ENCODE assay signal across 18 cellular contexts in the genomic region with DNA sequence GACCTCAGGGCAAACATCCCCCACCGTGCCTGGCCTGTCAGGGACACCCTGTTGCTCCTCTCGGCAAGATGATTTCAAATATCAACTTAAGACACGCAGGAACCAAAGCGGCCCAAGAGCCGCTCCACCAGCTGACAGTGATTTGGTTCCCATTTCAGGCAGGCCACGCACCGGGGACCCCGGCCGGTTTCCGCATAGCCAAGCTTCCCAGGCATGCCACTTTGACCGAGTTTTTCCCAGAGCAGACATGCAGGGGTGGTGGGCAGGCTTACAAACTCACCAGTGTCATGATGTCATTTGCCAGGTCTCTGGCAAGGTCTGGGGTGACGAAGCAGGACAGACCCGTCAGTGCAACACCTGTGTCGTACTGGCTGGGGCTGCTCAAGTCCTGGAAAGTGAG. TPM values are rescaled to one million over a fixed set of nuclear protein-coding genes. Genes with fewer than 3 reads are reported as not detected.
DNase-seq lines count a peak whose midpoint lies in the region; ATAC-seq and TF ChIP-seq lines count a peak whose summit lies in the region.
"Had no signal": no experiment of that assay in that cellular context is flagged by ENCODE, and none has a peak within 500 bp of the region (broad histone marks: within the 10 kb centered on the region; RNA-seq: fewer than 3 reads in every experiment).

No MANE protein-coding gene starts in this region.

- DNase-seq in Right ventricle myocardium inferior (ENCODE audit: missing footprints) (peak; percentile 35), heart left ventricle (no peak), WTC11 (ENCODE audit: low spot score) (no peak), mesenchymal stem cell (no peak), uterus (no peak), OCI-M1 (lab: John Stamatoyannopoulos, UW) (no peak), MV-4-11 (lab: John Stamatoyannopoulos, UW) (no peak)
- DNase-seq in stimulated activated effector memory CD8-positive, alpha-beta T cell treated with anti-CD3 and anti-CD28 coated beads, Interleukin-12 subunit alpha, Interleukin-12 subunit beta, amount 100 ng/mL, for 72 hours (ENCODE audit: low spot score in 2 of 2): no peak
- DNase-seq: 8988T; AML-193; Caco-2; CD8-positive, alpha-beta memory T cell; DND-41; GDM1; GOT3; H9 had no signal

- no peaks in the 10 kb centered on the region for H3K4me1 Mint-ChIP-seq in WTC11
- H3K4me1 Mint-ChIP-seq in stimulated activated effector memory CD8-positive, alpha-beta T cell treated with anti-CD3 and anti-CD28 coated beads, Interleukin-12 subunit alpha, Interleukin-12 subunit beta, amount 100 ng/mL, for 72 hours: no peaks in the 10 kb centered on the region
- H3K4me1 Mint-ChIP-seq: H9 had no signal

- WGBS in heart left ventricle, 4 donors: 89 to 96% (median 95%) methylated on average over 12 to 14 of the region's 14 CpGs
- 97% methylated on average over 14 of the region's 14 CpGs for WGBS in mesenchymal stem cell

- H2AFZ ChIP-seq in mesenchymal stem cell (ENCODE audit: low read depth, low read length): no peak overlapping the region

- no peak for TF ChIP-seq POLR2A in heart left ventricle (IDR thresholded peaks at IDR 0.05)
- TF ChIP-seq POLR2A in uterus (IDR thresholded peaks at IDR 0.05): no peak

- TF ChIP-seq CTCF in heart left ventricle (IDR thresholded peaks at IDR 0.05) (no peak), WTC11 (IDR thresholded peaks at IDR 0.05) (no peak), uterus (IDR thresholded peaks at IDR 0.05) (no peak)

- H2BK15ac ChIP-seq in mesenchymal stem cell (ENCODE audit: low read depth, poor library complexity, severe bottlenecking): no peak overlapping the region

- H3K4me2 ChIP-seq in mesenchymal stem cell (ENCODE audit: low read length, poor library complexity, severe bottlenecking): no peak overlapping the region
- H3K4me2 ChIP-seq: BLaER1 had no signal

- H3K4me3 ChIP-seq in heart left ventricle (no peak overlapping the region), mesenchymal stem cell (ENCODE audit: insufficient read depth in 1 of 2, low read depth in 1 of 2, low read length in 2 of 2) (no peak overlapping the region), uterus (no peak overlapping the region)
- H3K4me3 ChIP-seq: BLaER1 had no signal

- H3K4me3 Mint-ChIP-seq in WTC11: no peak overlapping the region
- no peak overlapping the region for H3K4me3 Mint-ChIP-seq in stimulated activated effector memory CD8-positive, alpha-beta T cell treated with anti-CD3 and anti-CD28 coated beads, Interleukin-12 subunit alpha, Interleukin-12 subunit beta, amount 100 ng/mL, for 72 hours
- H3K4me3 Mint-ChIP-seq: CD8-positive, alpha-beta memory T cell; H9 had no signal

- H2BK12ac ChIP-seq in mesenchymal stem cell (ENCODE audit: low read length in 2 of 2): no peak overlapping the region

- H4K91ac ChIP-seq in mesenchymal stem cell (ENCODE audit: low read length): no peak overlapping the region

- H3K4me1 ChIP-seq in heart left ventricle (peaks cover 0 to 28% (median 14%) of the 10 kb centered on the region in 12 donors), mesenchymal stem cell (ENCODE audit: control insufficient read depth, insufficient read depth, low read depth, low read length) (peaks cover 27% of the 10 kb centered on the region), uterus (no peaks in the 10 kb centered on the region)
- H3K4me1 ChIP-seq: Caco-2 had no signal

- POLR2A ChIA-PET in WTC11 (lab: Charles Lee): no interaction called here

- no peak for ATAC-seq in Right ventricle myocardium inferior
- no peak for ATAC-seq in heart left ventricle
- ATAC-seq in WTC11: no peak
- ATAC-seq in stimulated activated effector memory CD8-positive, alpha-beta T cell treated with anti-CD3 and anti-CD28 coated beads, Interleukin-12 subunit alpha, Interleukin-12 subunit beta, amount 100 ng/mL, for 72 hours: no peak

- H3K27me3 Mint-ChIP-seq in WTC11 (ENCODE audit: low read depth): no peaks in the 10 kb centered on the region
- H3K27me3 Mint-ChIP-seq: CD8-positive, alpha-beta memory T cell had no signal

- no peak overlapping the region for H4K8ac ChIP-seq in mesenchymal stem cell (ENCODE audit: low read length)

- no peak overlapping the region for H2AK5ac ChIP-seq in mesenchymal stem cell (ENCODE audit: low read length, severe bottlenecking)

- CTCF ChIA-PET in WTC11 (lab: Charles Lee): no interaction called here

- H3K27me3 ChIP-seq in heart left ventricle (no peaks in the 10 kb centered on the region), mesenchymal stem cell (ENCODE audit: control insufficient read depth in 1 of 2, insufficient read depth in 1 of 2, low read length in 2 of 2) (no peaks in the 10 kb centered on the region), uterus (no peaks in the 10 kb centered on the region)
- H3K27me3 ChIP-seq: BLaER1 had no signal

- peak overlapping the region; percentile 45; the same call in 1 of the 2 replicates for H3K27ac Mint-ChIP-seq in WTC11
- peak overlapping the region; percentile 63 for H3K27ac Mint-ChIP-seq in stimulated activated effector memory CD8-positive, alpha-beta T cell treated with anti-CD3 and anti-CD28 coated beads, Interleukin-12 subunit alpha, Interleukin-12 subunit beta, amount 100 ng/mL, for 72 hours
- H3K27ac Mint-ChIP-seq: CD8-positive, alpha-beta memory T cell had no signal

- H3K14ac ChIP-seq in mesenchymal stem cell (ENCODE audit: low read length in 2 of 2): no peak overlapping the region

- H3K4ac ChIP-seq in mesenchymal stem cell (ENCODE audit: low read depth in 1 of 2, low read length in 2 of 2): no peak overlapping the region

- no peak overlapping the region for H2BK5ac ChIP-seq in mesenchymal stem cell (ENCODE audit: low read depth, low read length, poor library complexity, severe bottlenecking)

- peaks cover 0 to 83% (median 54%) of the 10 kb centered on the region in 9 donors for H3K36me3 ChIP-seq in heart left ventricle
- peaks cover 57 to 86% of the 10 kb centered on the region in 2 experiments for H3K36me3 ChIP-seq in mesenchymal stem cell (ENCODE audit: control insufficient read depth in 1 of 2, insufficient read depth in 2 of 2, low read depth in 1 of 2, low read length in 2 of 2)
- no peaks in the 10 kb centered on the region for H3K36me3 ChIP-seq in uterus

- no peak overlapping the region for H3K18ac ChIP-seq in mesenchymal stem cell (ENCODE audit: low read depth in 1 of 2, low read length in 2 of 2)

- peak overlapping the region; percentile 26 for H3K9ac ChIP-seq in mesenchymal stem cell (ENCODE audit: low read length)
- H3K9ac ChIP-seq: BLaER1 had no signal

- H3K9me3 ChIP-seq in heart left ventricle: no peaks in the 10 kb centered on the region
- H3K9me3 ChIP-seq in mesenchymal stem cell (ENCODE audit: control insufficient read depth, low read length): no peaks in the 10 kb centered on the region
- no peaks in the 10 kb centered on the region for H3K9me3 ChIP-seq in uterus
- H3K9me3 ChIP-seq: BLaER1, Caco-2 had no signal

- no peak overlapping the region for H3K23ac ChIP-seq in mesenchymal stem cell (ENCODE audit: low read length in 2 of 2)

- peaks cover 30% of the 10 kb centered on the region for H3K36me3 Mint-ChIP-seq in WTC11
- H3K36me3 Mint-ChIP-seq in stimulated activated effector memory CD8-positive, alpha-beta T cell treated with anti-CD3 and anti-CD28 coated beads, Interleukin-12 subunit alpha, Interleukin-12 subunit beta, amount 100 ng/mL, for 72 hours: peaks cover 77% of the 10 kb centered on the region

- H3K27ac ChIP-seq in heart left ventricle (peak overlapping the region in 3 of 12 donors; percentile 27 to 67 (median 42)), mesenchymal stem cell (ENCODE audit: low read length, poor library complexity, severe bottlenecking) (no peak overlapping the region), uterus (no peak overlapping the region)
- H3K27ac ChIP-seq: BLaER1, HL-60 had no signal

- intact Hi-C loops in Right ventricle myocardium inferior (cut with DNase I) (no loop called here), heart left ventricle (cut with DNase I) (no loop called here), uterus (cut with DNase I; ENCODE audit: low total_unique reads) (no loop called here)

- H3K79me1 ChIP-seq in mesenchymal stem cell (replicated peaks; ENCODE audit: low read length, poor library complexity, severe bottlenecking): peaks cover 45% of the 10 kb centered on the region

- no peaks in the 10 kb centered on the region for H3K9me3 Mint-ChIP-seq in WTC11
- no peaks in the 10 kb centered on the region for H3K9me3 Mint-ChIP-seq in stimulated activated effector memory CD8-positive, alpha-beta T cell treated with anti-CD3 and anti-CD28 coated beads, Interleukin-12 subunit alpha, Interleukin-12 subunit beta, amount 100 ng/mL, for 72 hours
- H3K9me3 Mint-ChIP-seq: CD8-positive, alpha-beta memory T cell; H9 had no signal

- no peak overlapping the region for H2BK120ac ChIP-seq in mesenchymal stem cell (ENCODE audit: low read depth, low read length)

TF ChIP-seq in WTC11, 78 proteins besides CTCF, POLR2A, EP300 and RAD21 (continues in another document):
- TF ChIP-seq ZNF232 (CRISPR knock-in tag; IDR thresholded peaks at IDR 0.05): no peak
- TF ChIP-seq GTF2I (CRISPR knock-in tag; conservative IDR thresholded peaks at IDR 0.05): no peak

RNA-seq across cellular contexts. Expression of gene AP3D1, which starts 19.2 kb away (rescaled TPM):
- total RNA-seq in Right ventricle myocardium inferior: 71.8 TPM
- total RNA-seq in heart left ventricle: 100 to 1,000 TPM in 5 of 9 donors, 10 to 100 TPM in 4; 63.1 to 116 (median 103) TPM
- 100 to 1,000 TPM in 1 of 2 donors, 10 to 100 TPM in 1; 66.3 to 124 TPM for polyA plus RNA-seq in heart left ventricle
- 160 to 190 TPM (median 163 TPM) in 3 replicates for total RNA-seq in WTC11 (2021)
- polyA plus RNA-seq in mesenchymal stem cell (2013, experiment 1 of 2): 99.9 TPM
- polyA plus RNA-seq in mesenchymal stem cell (2013, experiment 2 of 2): 96.6 TPM
- 10 to 100 TPM; 33.8 to 97.5 (median 49.8) TPM for total RNA-seq in uterus

RNA-seq across cellular contexts. Expression of gene DOT1L, which starts 31.5 kb away (rescaled TPM):
- 9.7 TPM for total RNA-seq in Right ventricle myocardium inferior
- 10 to 100 TPM in 6 of 9 donors, 1 to 10 TPM in 3; 5.2 to 24.0 (median 10.8) TPM for total RNA-seq in heart left ventricle
- 10 to 100 TPM in 1 of 2 donors, 1 to 10 TPM in 1; 5.7 to 22.4 TPM for polyA plus RNA-seq in heart left ventricle
- total RNA-seq in WTC11 (2021): 99.2 to 111 TPM (median 103 TPM) in 3 replicates
- 8.7 TPM for polyA plus RNA-seq in mesenchymal stem cell (2013, experiment 1 of 2)
- 8.0 TPM for polyA plus RNA-seq in mesenchymal stem cell (2013, experiment 2 of 2)
- 10 to 100 TPM in 2 of 4 donors, 1 to 10 TPM in 2; 3.2 to 45.3 (median 10.0) TPM for total RNA-seq in uterus

RNA-seq across cellular contexts. Expression of gene IZUMO4, which starts 35.5 kb away (rescaled TPM):
- total RNA-seq in Right ventricle myocardium inferior (1.4 TPM), heart left ventricle (1 to 10 TPM in 8 of 9 donors, not detected in 1; 1.7 to 6.2 (median 2.3) TPM), WTC11 (2021) (0.73 to 1.9 TPM (median 1.8 TPM) in 3 replicates), uterus (10 to 100 TPM in 1 of 4 donors, 1 to 10 TPM in 3; 1.5 to 86.1 (median 5.7) TPM)
- 1 to 10 TPM; 4.4 to 5.8 TPM for polyA plus RNA-seq in heart left ventricle
- 2.2 TPM for polyA plus RNA-seq in mesenchymal stem cell (2013, experiment 1 of 2)
- polyA plus RNA-seq in mesenchymal stem cell (2013, experiment 2 of 2): 2.1 TPM

RNA-seq across cellular contexts. Expression of gene MOB3A, which starts 36.1 kb away (rescaled TPM):
- 14.3 TPM for total RNA-seq in Right ventricle myocardium inferior
- 10 to 100 TPM; 10.8 to 32.3 (median 16.7) TPM for total RNA-seq in heart left ventricle
- polyA plus RNA-seq in heart left ventricle: 10 to 100 TPM in 1 of 2 donors, 1 to 10 TPM in 1; 7.1 to 18.6 TPM
- total RNA-seq in WTC11 (2021): 8.1 to 9.8 TPM (median 9.6 TPM) in 3 replicates
- 48.9 TPM for polyA plus RNA-seq in mesenchymal stem cell (2013, experiment 1 of 2)
- 47.9 TPM for polyA plus RNA-seq in mesenchymal stem cell (2013, experiment 2 of 2)
- 10 to 100 TPM; 10.2 to 81.4 (median 20.7) TPM for total RNA-seq in uterus
